In genomic region chr13:23159205-23159586, GRCh38 we compare ENCODE assay signal across 9 cellular contexts. TPM values are rescaled to one million over a fixed set of nuclear protein-coding genes. Genes with fewer than 3 reads are reported as not detected.
DNase-seq lines count a peak whose midpoint lies in the region; ATAC-seq and TF ChIP-seq lines count a peak whose summit lies in the region.
"Had no signal": no experiment of that assay in that cellular context is flagged by ENCODE, and none has a peak within 500 bp of the region (broad histone marks: within the 10 kb centered on the region; RNA-seq: fewer than 3 reads in every experiment).

No MANE protein-coding gene starts in this region.

- CTCF ChIA-PET in Panc1 (lab: Charles Lee): no interaction called here

- no peak overlapping the region for H3K27ac Mint-ChIP-seq in activated CD4-positive, alpha-beta T cell treated with anti-CD3 and anti-CD28 coated beads, Interleukin-2, amount 10 ng/mL, durations not matched to agents 24 days and 14 days
- H3K27ac Mint-ChIP-seq: activated naive CD4-positive, alpha-beta T cell treated with anti-CD3 and anti-CD28 coated beads, Interleukin-2, amount 50 U/mL, for 24 hours had no signal

- H3K4me3 ChIP-seq in Panc1 (ENCODE audit: low read depth in 2 of 2, low read length in 2 of 2): no peak overlapping the region
- no peak overlapping the region for H3K4me3 ChIP-seq in fibroblast of the aortic adventitia (ENCODE audit: low read depth, low read length)

- TF ChIP-seq CTCF in Panc1 (IDR thresholded peaks at IDR 0.05): peak; percentile 32; the same call in 1 of the 2 replicates
- peak; percentile 46 for TF ChIP-seq CTCF in fibroblast of the aortic adventitia (IDR thresholded peaks at IDR 0.05; ENCODE audit: insufficient read depth, low read length)

- peaks cover 22% of the 10 kb centered on the region for H3K27me3 Mint-ChIP-seq in activated CD4-positive, alpha-beta T cell treated with anti-CD3 and anti-CD28 coated beads, Interleukin-2, amount 10 ng/mL, durations not matched to agents 24 days and 14 days

- peaks cover 2% of the 10 kb centered on the region for H3K4me1 Mint-ChIP-seq in activated CD4-positive, alpha-beta T cell treated with anti-CD3 and anti-CD28 coated beads, Interleukin-2, amount 10 ng/mL, durations not matched to agents 24 days and 14 days
- H3K4me1 Mint-ChIP-seq: activated naive CD4-positive, alpha-beta T cell treated with anti-CD3 and anti-CD28 coated beads, Interleukin-2, amount 50 U/mL, for 24 hours had no signal

- in situ Hi-C loops in Panc1 (cut with HindIII; ENCODE audit: low pct_unique_long_range_greater_than_20kb, low sequenced_read_pairs): no loop called here

- no peaks in the 10 kb centered on the region for H3K36me3 ChIP-seq in Panc1 (ENCODE audit: control insufficient read depth, insufficient read depth, low read length)

- DNase-seq in activated CD4-positive, alpha-beta T cell treated with anti-CD3 and anti-CD28 coated beads, Interleukin-2, amount 10 ng/mL, durations not matched to agents 24 days and 14 days: peak; percentile 68
- DNase-seq in activated CD4-positive, alpha-beta T cell treated with anti-CD3 and anti-CD28 coated beads for 1 hour: no peak
- DNase-seq in Panc1 (ENCODE audit: low read depth, low spot score) (no peak), fibroblast of the aortic adventitia (ENCODE audit: low read depth) (peak; percentile 2), pons (ENCODE audit: low spot score) (peak; percentile 18), DMS153 (lab: John Stamatoyannopoulos, UW) (no peak), DMS79 (lab: John Stamatoyannopoulos, UW) (no peak), dedifferentiated amniotic fluid mesenchymal stem cell (ENCODE audit: extremely low spot score) (no peak)

- BruUV-seq in Panc1 (replicated peaks; lab: Mats Ljungman, UMichigan): no TSS peak

- intact Hi-C loops in activated CD4-positive, alpha-beta T cell treated with anti-CD3 and anti-CD28 coated beads, Interleukin-2, amount 10 ng/mL, durations not matched to agents 24 days and 14 days (cut with micrococcal nuclease): no loop called here
- intact Hi-C loops in Panc1 (cut with micrococcal nuclease; ENCODE audit: unreplicated experiment): no loop called here

- no peaks in the 10 kb centered on the region for H3K36me3 Mint-ChIP-seq in activated CD4-positive, alpha-beta T cell treated with anti-CD3 and anti-CD28 coated beads, Interleukin-2, amount 10 ng/mL, durations not matched to agents 24 days and 14 days (ENCODE audit: low read depth)
- H3K36me3 Mint-ChIP-seq: activated naive CD4-positive, alpha-beta T cell treated with anti-CD3 and anti-CD28 coated beads, Interleukin-2, amount 50 U/mL, for 24 hours had no signal

- H3K27ac ChIP-seq in Panc1 (ENCODE audit: low read length): no peak overlapping the region

- POLR2A ChIA-PET in Panc1 (lab: Charles Lee): no interaction called here

- no peaks in the 10 kb centered on the region for H3K27me3 ChIP-seq in Panc1 (ENCODE audit: control insufficient read depth, insufficient read depth, low read length)

- ATAC-seq in Panc1: no peak

- no peak overlapping the region for H3K4me3 Mint-ChIP-seq in activated CD4-positive, alpha-beta T cell treated with anti-CD3 and anti-CD28 coated beads, Interleukin-2, amount 10 ng/mL, durations not matched to agents 24 days and 14 days
- H3K4me3 Mint-ChIP-seq: activated naive CD4-positive, alpha-beta T cell treated with anti-CD3 and anti-CD28 coated beads, Interleukin-2, amount 50 U/mL, for 24 hours had no signal

- no peaks in the 10 kb centered on the region for H3K4me1 ChIP-seq in Panc1 (ENCODE audit: control insufficient read depth, insufficient read depth, low read length)

- H3K9me3 Mint-ChIP-seq in activated CD4-positive, alpha-beta T cell treated with anti-CD3 and anti-CD28 coated beads, Interleukin-2, amount 10 ng/mL, durations not matched to agents 24 days and 14 days: no peaks in the 10 kb centered on the region
- H3K9me3 Mint-ChIP-seq: activated naive CD4-positive, alpha-beta T cell treated with anti-CD3 and anti-CD28 coated beads, Interleukin-2, amount 50 U/mL, for 24 hours had no signal

- no peaks in the 10 kb centered on the region for H3K9me3 ChIP-seq in Panc1 (ENCODE audit: control insufficient read depth, insufficient read depth, low read depth, low read length)

RNA-seq across cellular contexts. Expression of gene SGCG, which starts 21.6 kb away (rescaled TPM):
- total RNA-seq in activated CD4-positive, alpha-beta T cell treated with anti-CD3 and anti-CD28 coated beads, Interleukin-2, amount 10 ng/mL, durations not matched to agents 24 days and 14 days: not detected in 2 replicates
- total RNA-seq in Panc1 (2021; ENCODE audit: unreplicated experiment) (not detected), fibroblast of the aortic adventitia (ENCODE audit: low replicate concordance) (2.1 and 15.4 TPM in 2 replicates)
- not detected for polyA plus RNA-seq in Panc1 (2012; ENCODE audit: insufficient read length)

Comparison
In these comparisons a context has a peak if more than half of its experiments do, and no peak if none do; other contexts are left out.
1. DNase-seq: peak in activated CD4-positive, alpha-beta T cell treated with anti-CD3 and anti-CD28 coated beads, Interleukin-2, amount 10 ng/mL, durations not matched to agents 24 days and 14 days (single experiment), fibroblast of the aortic adventitia (single experiment) and pons (single experiment); none in activated CD4-positive, alpha-beta T cell treated with anti-CD3 and anti-CD28 coated beads for 1 hour (single experiment), Panc1 (single experiment), DMS153 (single experiment), DMS79 (single experiment) and dedifferentiated amniotic fluid mesenchymal stem cell (single experiment).